In the genomic region with DNA sequence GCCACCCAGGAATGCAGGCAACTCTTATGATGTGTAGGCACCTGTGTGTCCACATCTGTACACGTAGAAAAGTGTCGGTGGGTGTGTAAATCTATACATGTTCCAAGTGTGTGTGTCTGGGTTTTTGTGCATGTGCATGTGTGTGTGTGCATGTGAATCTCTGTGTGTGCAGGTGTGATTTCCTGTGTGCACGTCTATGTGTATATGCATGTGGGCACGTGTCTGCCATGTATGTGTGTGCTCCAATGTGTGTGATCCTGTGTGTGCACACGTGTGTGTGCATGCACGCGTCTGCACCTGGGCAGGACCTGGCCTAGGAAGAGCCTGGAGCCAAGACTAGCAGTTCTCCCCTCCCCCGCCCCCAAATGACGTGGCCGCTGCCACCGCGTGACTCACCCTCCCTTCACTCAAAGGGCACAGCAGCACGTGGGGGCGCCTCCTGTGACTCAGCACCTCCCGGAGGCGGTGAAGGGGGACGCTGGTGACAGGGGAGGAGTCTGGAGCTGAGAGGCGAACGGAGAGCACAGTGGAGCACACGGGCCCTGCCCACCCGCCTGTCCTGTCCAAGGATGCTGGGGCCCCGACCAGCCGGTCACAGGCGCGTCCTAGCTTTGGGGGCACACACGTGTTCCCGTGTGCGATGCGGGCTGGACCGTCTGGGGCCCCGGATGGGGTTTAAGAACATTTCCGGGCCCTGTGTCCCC, we compare ENCODE assay signal across 8 cellular contexts. TPM values are rescaled to one million over a fixed set of nuclear protein-coding genes. Genes with fewer than 3 reads are reported as not detected.
DNase-seq lines count a peak whose midpoint lies in the region; ATAC-seq and TF ChIP-seq lines count a peak whose summit lies in the region.

No MANE protein-coding gene starts in this region.

- peak overlapping the region; percentile 87 for H3K27ac Mint-ChIP-seq in Calu3 (ENCODE audit: unreplicated experiment)
- H3K27ac Mint-ChIP-seq in neural crest cell (ENCODE audit: unreplicated experiment) = peak overlapping the region; percentile 85
- peak overlapping the region; percentile 92 to 98 for H3K27ac Mint-ChIP-seq in stimulated activated naive CD8-positive, alpha-beta T cell treated with anti-CD3 and anti-CD28 coated beads, Interleukin-15, amount 100 ng/mL, for 72 hours

- H3K9me3 Mint-ChIP-seq in Calu3 (ENCODE audit: low read depth, unreplicated experiment) = no peaks in the 10 kb centered on the region
- no peaks in the 10 kb centered on the region for H3K9me3 Mint-ChIP-seq in neural crest cell
- H3K9me3 Mint-ChIP-seq in stimulated activated naive CD8-positive, alpha-beta T cell treated with anti-CD3 and anti-CD28 coated beads, Interleukin-15, amount 100 ng/mL, for 72 hours = peaks cover 7% of the 10 kb centered on the region in 2 donors

- CTCF ChIA-PET in Calu3 (lab: Charles Lee) = interaction anchor here (0.7 to 2.0 kb wide), 3 partner anchors 18 to 60 kb away, joined by 3 to 11 read pairs (median 3); no protein-coding TSS in a partner anchor

- H3K36me3 ChIP-seq in HUES6 (ENCODE audit: control insufficient read depth, insufficient read depth, low read length) = no peaks in the 10 kb centered on the region

- peaks cover 15% of the 10 kb centered on the region for H3K4me1 ChIP-seq in HUES6 (ENCODE audit: control insufficient read depth, insufficient read depth, low read length)

- H3K36me3 Mint-ChIP-seq in Calu3 (ENCODE audit: insufficient read depth, unreplicated experiment) (peaks cover 44% of the 10 kb centered on the region), neural crest cell (ENCODE audit: low read depth) (no peaks in the 10 kb centered on the region)

- H3K27ac ChIP-seq in HUES6 (ENCODE audit: low read depth, low read length) = no peak overlapping the region

- H3K4me1 Mint-ChIP-seq in Calu3 (ENCODE audit: low read depth, unreplicated experiment) (peaks cover 17% of the 10 kb centered on the region), neural crest cell (peaks cover 15% of the 10 kb centered on the region)
- peaks cover 51% of the 10 kb centered on the region for H3K4me1 Mint-ChIP-seq in stimulated activated naive CD8-positive, alpha-beta T cell treated with anti-CD3 and anti-CD28 coated beads, Interleukin-15, amount 100 ng/mL, for 72 hours

- H3K9me3 ChIP-seq in HUES6 (ENCODE audit: control insufficient read depth, insufficient read depth, low read depth, low read length) = no peaks in the 10 kb centered on the region

- peaks cover 32% of the 10 kb centered on the region for H3K27me3 ChIP-seq in HUES6 (ENCODE audit: control insufficient read depth, insufficient read depth, low read length)

- peak; percentile 37 for ATAC-seq in GM21367 (IDR thresholded peaks at IDR 0.05; ENCODE audit: unreplicated experiment)
- peak; percentile 89 for ATAC-seq in stimulated activated naive CD8-positive, alpha-beta T cell treated with anti-CD3 and anti-CD28 coated beads, Interleukin-15, amount 100 ng/mL, for 72 hours

- BruUV-seq in Calu3 (replicated peaks; lab: Mats Ljungman, UMichigan) = TSS peak; percentile 74

- no peaks in the 10 kb centered on the region for H3K27me3 Mint-ChIP-seq in Calu3 (ENCODE audit: unreplicated experiment)
- H3K27me3 Mint-ChIP-seq in neural crest cell (ENCODE audit: low read depth) = peaks cover 16% of the 10 kb centered on the region
- no peaks in the 10 kb centered on the region for H3K27me3 Mint-ChIP-seq in stimulated activated naive CD8-positive, alpha-beta T cell treated with anti-CD3 and anti-CD28 coated beads, Interleukin-15, amount 100 ng/mL, for 72 hours

- H3K4me3 ChIP-seq in HUES6 (ENCODE audit: low read depth, low read length) = peak overlapping the region; percentile 57

- peak overlapping the region; percentile 46 for H3K9ac ChIP-seq in HUES6 (ENCODE audit: low read length)

- DNase-seq in Calu3 (peak; percentile 98), SIG-M5 (lab: John Stamatoyannopoulos, UW) (peak; percentile 82), activated gamma-delta T cell treated with Interleukin-2 at 50 U/mL for 16 hours (peak; percentile 94), foreskin melanocyte (peak; percentile 95), neural crest cell (ENCODE audit: low read depth, low spot score) (peak; percentile 59)
- peak; percentile 93 to 97 for DNase-seq in stimulated activated naive CD8-positive, alpha-beta T cell treated with anti-CD3 and anti-CD28 coated beads, Interleukin-15, amount 100 ng/mL, for 72 hours

- H3K4me3 Mint-ChIP-seq in Calu3 (ENCODE audit: low read depth, unreplicated experiment) = peak overlapping the region; percentile 72
- H3K4me3 Mint-ChIP-seq in neural crest cell = peak overlapping the region; percentile 81
- peak overlapping the region; percentile 83 to 84 for H3K4me3 Mint-ChIP-seq in stimulated activated naive CD8-positive, alpha-beta T cell treated with anti-CD3 and anti-CD28 coated beads, Interleukin-15, amount 100 ng/mL, for 72 hours

- intact Hi-C loops in Calu3 (cut with micrococcal nuclease; ENCODE audit: unreplicated experiment) = loop anchor here (10.0 kb wide), 1 partner anchor 54 kb away; no protein-coding TSS in a partner anchor

- TF ChIP-seq CTCF in Calu3 (IDR thresholded peaks at IDR 0.05; ENCODE audit: unreplicated experiment) (no peak), neural crest cell (conservative IDR thresholded peaks at IDR 0.05) (no peak)

RNA-seq across cellular contexts. Expression of gene PIM3, which starts 10.1 kb away (rescaled TPM):
- total RNA-seq in Calu3 (2022) (86.3 and 97.3 TPM in 2 replicates), neural crest cell (29.9 and 31.0 TPM in 2 replicates)

RNA-seq across cellular contexts. Expression of gene IL17REL, which starts 41.9 kb away (rescaled TPM):
- total RNA-seq in Calu3 (2022) = not detected in 2 replicates
- 0.07 TPM in 1 of 2 replicates, not detected in the other for total RNA-seq in neural crest cell

RNA-seq across cellular contexts. Expression of gene CRELD2, which starts 52.2 kb away (rescaled TPM):
- total RNA-seq in Calu3 (2022) (57.8 and 64.6 TPM in 2 replicates), neural crest cell (39.6 and 43.8 TPM in 2 replicates)

RNA-seq across cellular contexts. Expression of gene ALG12, which starts 52.4 kb away (rescaled TPM):
- 25.4 and 27.0 TPM in 2 replicates for total RNA-seq in Calu3 (2022)
- total RNA-seq in neural crest cell = 21.2 and 24.7 TPM in 2 replicates
